Comparison of ENCODE assay signal across 1 cellular context in the genomic region with DNA sequence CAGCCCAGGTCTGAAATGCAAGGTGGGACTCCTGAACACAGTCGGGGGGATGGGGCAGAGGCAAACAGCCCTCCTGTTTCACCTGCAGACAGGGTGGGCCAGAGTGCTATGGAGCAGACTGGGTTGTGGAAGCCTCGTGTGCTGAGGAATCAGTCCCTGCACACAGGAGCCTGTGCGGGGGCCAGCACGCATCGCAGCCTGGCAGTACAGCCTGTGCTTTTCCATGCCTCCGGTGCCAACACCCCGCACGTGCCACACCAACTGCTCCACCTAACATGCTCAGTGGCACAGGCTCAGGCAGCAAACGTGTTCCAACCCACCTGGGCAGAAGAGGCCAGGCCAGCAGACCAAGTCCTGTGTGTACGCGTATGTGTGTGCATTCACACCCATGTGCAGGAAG.
A peak's percentile ranks its signal among the peaks of the same experiment; 100 is the strongest.
TF ChIP-seq lines count a peak whose summit lies in the region.

No MANE protein-coding gene starts in this region.

TF ChIP-seq in GM12878, 131 proteins besides CTCF, POLR2A, EP300 and RAD21:
- TF ChIP-seq GATAD2B (conservative IDR thresholded peaks at IDR 0.05; ENCODE audit: low read depth), result no peak
- 0 out of 2 replicates have a peak, but pooled peaks have one; percentile 8 for TF ChIP-seq POLR2AphosphoS5 (IDR thresholded peaks at IDR 0.05; ENCODE audit: low read length)
